Comparison of ENCODE assay signal across 10 cellular contexts in the genomic region with DNA sequence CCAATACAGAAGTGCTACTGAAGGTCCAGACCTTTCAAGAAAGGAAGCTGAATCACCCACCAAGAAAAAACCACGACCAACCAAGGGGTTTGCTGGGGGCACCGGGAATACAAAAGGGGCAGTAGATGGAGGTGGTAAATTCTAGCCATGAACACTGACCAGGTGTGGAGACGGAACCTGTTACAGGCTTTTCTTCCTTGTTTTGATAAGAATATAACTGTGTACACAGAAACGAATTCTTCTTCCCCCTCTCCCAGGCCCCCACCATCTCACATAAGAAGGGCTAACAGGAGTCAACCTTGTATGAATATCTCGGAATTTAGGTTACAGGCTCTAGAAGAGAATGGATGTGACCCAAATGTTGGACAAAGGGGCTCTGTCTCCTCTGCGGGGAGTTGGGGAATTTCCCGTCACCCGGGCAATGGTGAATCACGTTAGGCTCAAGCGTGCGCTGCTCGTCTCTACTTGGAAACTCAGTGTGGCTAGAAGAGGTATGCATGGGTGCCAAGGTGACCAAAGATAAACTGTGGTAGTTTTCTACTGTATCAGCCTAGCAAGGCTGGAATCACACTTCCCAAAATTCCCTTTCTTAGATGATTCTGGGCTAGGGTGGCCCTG.
A peak's percentile ranks its signal among the peaks of the same experiment; 100 is the strongest.
DNase-seq lines count a peak whose midpoint lies in the region; ATAC-seq and TF ChIP-seq lines count a peak whose summit lies in the region.
"Had no signal": no experiment of that assay in that cellular context is flagged by ENCODE, and none has a peak within 500 bp of the region (broad histone marks: within the 10 kb centered on the region; RNA-seq: fewer than 3 reads in every experiment).

No MANE protein-coding gene starts in this region.

- TF ChIP-seq POLR2A in body of pancreas (IDR thresholded peaks at IDR 0.05): no peak

- peaks cover 69% of the 10 kb centered on the region for H3K4me1 ChIP-seq in CD8-positive, alpha-beta memory T cell (ENCODE audit: insufficient read depth, low read length)
- peaks cover 6% of the 10 kb centered on the region for H3K4me1 ChIP-seq in body of pancreas
- peaks cover 14% of the 10 kb centered on the region for H3K4me1 ChIP-seq in mesenchymal stem cell (ENCODE audit: control insufficient read depth, insufficient read depth, low read depth, low read length)

- H3K27me3 Mint-ChIP-seq in CD8-positive, alpha-beta memory T cell: peaks cover 0 to 2% of the 10 kb centered on the region in 2 donors

- H2AFZ ChIP-seq in mesenchymal stem cell (ENCODE audit: low read depth, low read length): no peak overlapping the region

- no peak overlapping the region for H3K4me3 ChIP-seq in CD8-positive, alpha-beta memory T cell (ENCODE audit: low read length)
- no peak overlapping the region for H3K4me3 ChIP-seq in body of pancreas
- H3K4me3 ChIP-seq in mesenchymal stem cell (ENCODE audit: insufficient read depth in 1 of 2, low read depth in 1 of 2, low read length in 2 of 2): no peak overlapping the region

- H2BK12ac ChIP-seq in mesenchymal stem cell (ENCODE audit: low read length in 2 of 2): no peak overlapping the region

- H3K79me1 ChIP-seq in mesenchymal stem cell (replicated peaks; ENCODE audit: low read length, poor library complexity, severe bottlenecking): peaks cover 46% of the 10 kb centered on the region

- H3K4me1 Mint-ChIP-seq in CD8-positive, alpha-beta memory T cell: peaks cover 46 to 84% (median 72%) of the 10 kb centered on the region in 3 donors

- no peak overlapping the region for H3K4ac ChIP-seq in mesenchymal stem cell (ENCODE audit: low read depth in 1 of 2, low read length in 2 of 2)

- 70 to 72% methylated on average over 12 of the region's 12 CpGs for WGBS in body of pancreas, 2 donors
- WGBS in mesenchymal stem cell: 89% methylated on average over 10 of the region's 12 CpGs

- POLR2A ChIA-PET in CD8-positive, alpha-beta memory T cell (lab: Charles Lee): no interaction called here

- intact Hi-C loops in body of pancreas (cut with DNase I): no loop called here

- H3K23ac ChIP-seq in mesenchymal stem cell (ENCODE audit: low read length in 2 of 2): no peak overlapping the region

- peak overlapping the region in 1 of 7 donors; percentile 86 for H3K4me3 Mint-ChIP-seq in CD8-positive, alpha-beta memory T cell

- no peak overlapping the region for H4K8ac ChIP-seq in mesenchymal stem cell (ENCODE audit: low read length)

- H3K18ac ChIP-seq in mesenchymal stem cell (ENCODE audit: low read depth in 1 of 2, low read length in 2 of 2): no peak overlapping the region

- H4K91ac ChIP-seq in mesenchymal stem cell (ENCODE audit: low read length): no peak overlapping the region

- H3K14ac ChIP-seq in mesenchymal stem cell (ENCODE audit: low read length in 2 of 2): no peak overlapping the region

- CTCF ChIA-PET in CD8-positive, alpha-beta memory T cell (lab: Charles Lee): no interaction called here

- no peak overlapping the region for H2BK15ac ChIP-seq in mesenchymal stem cell (ENCODE audit: low read depth, poor library complexity, severe bottlenecking)

- no peak overlapping the region for H3K27ac ChIP-seq in CD8-positive, alpha-beta memory T cell (ENCODE audit: low read depth, low read length)
- H3K27ac ChIP-seq in body of pancreas (peak overlapping the region in 3 of 4 donors; percentile 30 to 75 (median 66)), mesenchymal stem cell (ENCODE audit: low read length, poor library complexity, severe bottlenecking) (peak overlapping the region; percentile 18)

- H3K36me3 Mint-ChIP-seq in CD8-positive, alpha-beta memory T cell: peaks cover 2 to 5% (median 4%) of the 10 kb centered on the region in 3 donors

- no peak overlapping the region for H3K4me2 ChIP-seq in mesenchymal stem cell (ENCODE audit: low read length, poor library complexity, severe bottlenecking)

- no peak overlapping the region for H2BK5ac ChIP-seq in mesenchymal stem cell (ENCODE audit: low read depth, low read length, poor library complexity, severe bottlenecking)

- no peak overlapping the region for H2BK120ac ChIP-seq in mesenchymal stem cell (ENCODE audit: low read depth, low read length)

- H3K9me3 Mint-ChIP-seq in CD8-positive, alpha-beta memory T cell: no peaks in the 10 kb centered on the region

- H3K9me3 ChIP-seq in CD8-positive, alpha-beta memory T cell (ENCODE audit: low read length): no peaks in the 10 kb centered on the region
- H3K9me3 ChIP-seq in body of pancreas (no peaks in the 10 kb centered on the region), mesenchymal stem cell (ENCODE audit: control insufficient read depth, low read length) (no peaks in the 10 kb centered on the region)

- peak; percentile 84 for ATAC-seq in body of pancreas
- ATAC-seq in HG02973 (IDR thresholded peaks at IDR 0.05; ENCODE audit: unreplicated experiment): no peak

- no peak for TF ChIP-seq CTCF in body of pancreas (IDR thresholded peaks at IDR 0.05)

- no peaks in the 10 kb centered on the region for H3K36me3 ChIP-seq in CD8-positive, alpha-beta memory T cell (ENCODE audit: insufficient read depth, low read length)
- H3K36me3 ChIP-seq in body of pancreas (replicated peaks in 1 of 2; ENCODE audit: insufficient read depth in 1 of 2, low read depth in 2 of 2) (no peaks in the 10 kb centered on the region), mesenchymal stem cell (ENCODE audit: control insufficient read depth in 1 of 2, insufficient read depth in 2 of 2, low read depth in 1 of 2, low read length in 2 of 2) (peaks cover 55 to 70% of the 10 kb centered on the region in 2 experiments)

- peak overlapping the region; percentile 7 for H3K9ac ChIP-seq in mesenchymal stem cell (ENCODE audit: low read length)

- DNase-seq in CD8-positive, alpha-beta memory T cell: no peak
- DNase-seq in HT1080 (ENCODE audit: low read depth): peak; percentile 86
- peak; percentile 32 to 57 (median 40) for DNase-seq in body of pancreas
- no peak for DNase-seq in mesenchymal stem cell
- no peak for DNase-seq in CD1c-positive myeloid dendritic cell (ENCODE audit: extremely low spot score)
- no peak for DNase-seq in DMS153 (lab: John Stamatoyannopoulos, UW)
- DNase-seq in Kasumi-1 (lab: John Stamatoyannopoulos, UW): no peak
- DNase-seq: activated gamma-delta T cell, RPMI8226 had no signal

- no peaks in the 10 kb centered on the region for H3K27me3 ChIP-seq in CD8-positive, alpha-beta memory T cell (ENCODE audit: insufficient read depth, low read length, poor library complexity, severe bottlenecking)
- no peaks in the 10 kb centered on the region for H3K27me3 ChIP-seq in body of pancreas
- no peaks in the 10 kb centered on the region for H3K27me3 ChIP-seq in mesenchymal stem cell (ENCODE audit: control insufficient read depth in 1 of 2, insufficient read depth in 1 of 2, low read length in 2 of 2)

- H2AK5ac ChIP-seq in mesenchymal stem cell (ENCODE audit: low read length, severe bottlenecking): peak overlapping the region; percentile 11

- H3K27ac Mint-ChIP-seq in CD8-positive, alpha-beta memory T cell: peak overlapping the region in 5 of 8 donors; percentile 36 to 87 (median 67)

Comparison
In these comparisons a context has a peak if more than half of its experiments do, and no peak if none do; other contexts are left out.
1. DNase-seq: peak in HT1080 (single experiment) and body of pancreas (4 of 4); none in CD8-positive, alpha-beta memory T cell (0 of 5), mesenchymal stem cell (single experiment), CD1c-positive myeloid dendritic cell (single experiment), DMS153 (single experiment) and Kasumi-1 (0 of 2).